26 cellular contexts compared by ENCODE assay signal in the genomic region with DNA sequence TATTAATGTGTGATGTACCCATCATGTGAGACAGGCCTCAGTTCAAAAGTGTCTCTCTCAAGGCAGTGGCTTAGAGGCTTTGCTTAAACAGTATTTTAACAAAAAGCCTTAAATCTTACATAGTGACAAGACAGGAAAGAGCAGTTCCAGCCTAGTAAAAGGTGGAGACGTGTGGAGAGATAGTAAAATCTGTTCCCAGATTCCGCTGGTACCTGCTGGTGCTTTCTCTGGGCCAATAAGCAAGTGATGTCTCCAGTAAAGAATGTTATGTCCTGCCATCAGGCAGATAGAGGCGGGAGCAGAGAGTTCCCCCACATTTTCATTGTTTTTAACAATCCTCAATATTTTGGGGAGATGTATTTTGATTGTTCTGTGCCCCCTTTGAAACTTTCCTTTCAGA.
"Had no signal": no experiment of that assay in that cellular context is flagged by ENCODE, and none has a peak within 500 bp of the region (broad histone marks: within the 10 kb centered on the region; RNA-seq: fewer than 3 reads in every experiment).

No MANE protein-coding gene starts in this region.

- H3K36me3 ChIP-seq: cardiac muscle cell had no signal

- DNase-seq: activated CD4-positive, alpha-beta T cell treated with anti-CD3 and anti-CD28 coated beads for 48 hours; activated CD4-positive, alpha-beta T cell treated with anti-CD3 and anti-CD28 coated beads, Interleukin-2, amount 50 U/mL, for 4 hours; activated CD4-positive, CD25-positive, alpha-beta regulatory T cell treated with anti-CD3 and anti-CD28 coated beads, Interleukin-2, amount 50 U/mL, for 72 hours; activated CD8-positive, alpha-beta memory T cell treated with anti-CD3 and anti-CD28 coated beads, Interleukin-2, amount 10 ng/mL, durations not matched to agents 7 days and 5 days; activated effector memory CD4-positive, alpha-beta T cell treated with anti-CD3 and anti-CD28 coated beads, Interleukin-2, amount 50 U/mL, for 16 hours; activated naive CD4-positive, alpha-beta T cell treated with Interleukin-2 at 50 U/mL for 16 hours; activated naive CD8-positive, alpha-beta T cell treated with anti-CD3 and anti-CD28 coated beads, Interleukin-2, amount 50 U/mL, for 24 hours; activated T-cell treated with anti-CD3 and anti-CD28 coated beads, Interleukin-2, amount 50 U/mL, for 4 hours; brain microvascular endothelial cell; MG63; NCI-H1105; NCI-H1436; NCI-H1694 treated with DMSO at 0.1 percent for 48 hours; NCI-H2029 treated with DMSO at 0.1 percent for 48 hours; NCI-H345; NCI-H510A; NCI-H526 treated with DMSO at 0.1 percent for 48 hours; NCI-H82; NK-92 treated with Interleukin-12 subunit alpha and Interleukin-12 subunit beta, amount 100 ng/mL, for 24 hours; OCI-M1; Peyer's patch; SHP77 had no signal

- H3K27me3 Mint-ChIP-seq: activated CD8-positive, alpha-beta memory T cell treated with anti-CD3 and anti-CD28 coated beads, Interleukin-2, amount 10 ng/mL, durations not matched to agents 7 days and 5 days; activated naive CD8-positive, alpha-beta T cell treated with anti-CD3 and anti-CD28 coated beads, Interleukin-2, amount 50 U/mL, for 24 hours had no signal

- H3K9me3 ChIP-seq: MG63, Peyer's patch, SJSA1 had no signal

- H3K27ac Mint-ChIP-seq: activated CD8-positive, alpha-beta memory T cell treated with anti-CD3 and anti-CD28 coated beads, Interleukin-2, amount 10 ng/mL, durations not matched to agents 7 days and 5 days; activated naive CD8-positive, alpha-beta T cell treated with anti-CD3 and anti-CD28 coated beads, Interleukin-2, amount 50 U/mL, for 24 hours; T-helper 1 cell treated with Interleukin-12 subunit alpha and Interleukin-12 subunit beta and Interleukin-4 antibody, amounts not matched to agents 30 μg/mL and 1 μg/mL, for 36 hours had no signal

- ATAC-seq: activated CD8-positive, alpha-beta memory T cell treated with anti-CD3 and anti-CD28 coated beads, Interleukin-2, amount 10 ng/mL, durations not matched to agents 7 days and 5 days; activated naive CD4-positive, alpha-beta T cell treated with anti-CD3 and anti-CD28 coated beads, Interleukin-2, amount 50 U/mL, for 72 hours; activated naive CD8-positive, alpha-beta T cell treated with anti-CD3 and anti-CD28 coated beads, Interleukin-2, amount 50 U/mL, for 24 hours; activated T-cell treated with anti-CD3 and anti-CD28 coated beads, Interleukin-2, amount 50 U/mL, for 4 hours had no signal

- H3K4me3 ChIP-seq: cardiac muscle cell, MG63, Peyer's patch, SJSA1 had no signal

- H3K4me1 Mint-ChIP-seq: activated CD8-positive, alpha-beta memory T cell treated with anti-CD3 and anti-CD28 coated beads, Interleukin-2, amount 10 ng/mL, durations not matched to agents 7 days and 5 days; activated naive CD8-positive, alpha-beta T cell treated with anti-CD3 and anti-CD28 coated beads, Interleukin-2, amount 50 U/mL, for 24 hours had no signal

- H3K4me1 ChIP-seq: Peyer's patch, SJSA1 had no signal

- H3K4me3 Mint-ChIP-seq: activated CD8-positive, alpha-beta memory T cell treated with anti-CD3 and anti-CD28 coated beads, Interleukin-2, amount 10 ng/mL, durations not matched to agents 7 days and 5 days; activated naive CD8-positive, alpha-beta T cell treated with anti-CD3 and anti-CD28 coated beads, Interleukin-2, amount 50 U/mL, for 24 hours; activated T-cell treated with anti-CD3 and anti-CD28 coated beads, Interleukin-2, amount 50 U/mL, for 4 hours; T-helper 1 cell treated with Interleukin-12 subunit alpha and Interleukin-12 subunit beta and Interleukin-4 antibody, amounts not matched to agents 30 μg/mL and 1 μg/mL, for 36 hours had no signal

- H3K27me3 ChIP-seq: brain microvascular endothelial cell, cardiac muscle cell, MG63, Peyer's patch, SJSA1 had no signal

- H3K27ac ChIP-seq: brain microvascular endothelial cell, cardiac muscle cell, Peyer's patch, SJSA1 had no signal

- H3K9me3 Mint-ChIP-seq: activated naive CD4-positive, alpha-beta T cell treated with anti-CD3 and anti-CD28 coated beads, Interleukin-2, amount 50 U/mL, for 72 hours; activated naive CD8-positive, alpha-beta T cell treated with anti-CD3 and anti-CD28 coated beads, Interleukin-2, amount 50 U/mL, for 24 hours; activated T-cell treated with anti-CD3 and anti-CD28 coated beads, Interleukin-2, amount 50 U/mL, for 4 hours; T-helper 1 cell treated with Interleukin-12 subunit alpha and Interleukin-12 subunit beta and Interleukin-4 antibody, amounts not matched to agents 30 μg/mL and 1 μg/mL, for 36 hours had no signal
